In the genomic region with DNA sequence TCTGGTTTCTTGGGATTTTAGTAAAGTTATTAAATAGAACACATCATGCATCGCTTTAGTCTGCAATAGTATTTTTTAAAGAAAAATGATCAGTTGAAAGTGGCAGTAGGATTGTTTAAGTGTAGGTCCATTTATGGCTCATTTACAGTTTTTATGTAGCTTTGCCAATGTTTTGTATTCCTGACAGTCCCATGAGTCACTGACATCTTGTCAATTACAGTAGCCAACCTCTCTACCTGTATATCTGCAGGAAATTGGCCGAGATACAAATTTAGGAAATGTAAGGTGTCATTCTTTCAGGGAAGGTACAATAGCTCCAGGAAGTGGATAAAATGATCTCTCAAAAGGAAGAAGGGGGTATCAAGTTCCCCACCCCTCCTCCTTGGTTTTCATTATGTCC, we compare ENCODE assay signal across 22 cellular contexts.
"Had no signal": no experiment of that assay in that cellular context is flagged by ENCODE, and none has a peak within 500 bp of the region (broad histone marks: within the 10 kb centered on the region; RNA-seq: fewer than 3 reads in every experiment).

No MANE protein-coding gene starts in this region.

- ATAC-seq: activated T-helper 17 cell treated with anti-CD3 and anti-CD28 coated beads, Interleukin-2, amount 50 U/mL, for 72 hours had no signal

- H3K36me3 Mint-ChIP-seq: immature natural killer cell had no signal

- H3K4me3 ChIP-seq: coronary artery, hepatocyte, left ventricle myocardium inferior, ovary, prostate gland, testis, vagina had no signal

- DNase-seq: activated CD4-positive, alpha-beta T cell treated with anti-CD3 and anti-CD28 coated beads for 1 hour; activated CD8-positive, alpha-beta memory T cell treated with anti-CD3 and anti-CD28 coated beads, Interleukin-2, amount 50 U/mL, for 4 hours; activated T-cell treated with anti-CD3 and anti-CD28 coated beads, Interleukin-2, amount 50 U/mL, for 24 hours; cerebellar nuclear complex; erythroblast; glutamatergic neuron; immature natural killer cell; kidney glomerular epithelial cell; left ventricle myocardium inferior; ovary; stimulated activated CD4-positive, alpha-beta T cell treated with anti-CD3 and anti-CD28 coated beads, Interleukin-2, amount 100 ng/mL, for 48 hours; stimulated activated CD8-positive, alpha-beta memory T cell treated with anti-CD3 and anti-CD28 coated beads, Interleukin-4, amount 100 ng/mL, for 48 hours; stimulated activated naive CD4-positive, alpha-beta T cell; testis; trophoblast cell had no signal

- H3K27ac Mint-ChIP-seq: activated naive CD8-positive, alpha-beta T cell; activated T-cell treated with anti-CD3 and anti-CD28 coated beads, Interleukin-2, amount 50 U/mL, for 24 hours; activated T-helper 17 cell treated with anti-CD3 and anti-CD28 coated beads, Interleukin-2, amount 50 U/mL, for 72 hours; immature natural killer cell; nephron had no signal

- H3K9me3 Mint-ChIP-seq: activated T-cell treated with anti-CD3 and anti-CD28 coated beads, Interleukin-2, amount 50 U/mL, for 24 hours; activated T-helper 17 cell treated with anti-CD3 and anti-CD28 coated beads, Interleukin-2, amount 50 U/mL, for 72 hours; nephron had no signal

- H3K4me1 Mint-ChIP-seq: activated T-helper 17 cell treated with anti-CD3 and anti-CD28 coated beads, Interleukin-2, amount 50 U/mL, for 72 hours; immature natural killer cell; nephron had no signal

- H3K4me3 Mint-ChIP-seq: activated naive CD8-positive, alpha-beta T cell; activated T-cell treated with anti-CD3 and anti-CD28 coated beads, Interleukin-2, amount 50 U/mL, for 24 hours; activated T-helper 17 cell treated with anti-CD3 and anti-CD28 coated beads, Interleukin-2, amount 50 U/mL, for 72 hours; immature natural killer cell; nephron had no signal
